In the genomic region with DNA sequence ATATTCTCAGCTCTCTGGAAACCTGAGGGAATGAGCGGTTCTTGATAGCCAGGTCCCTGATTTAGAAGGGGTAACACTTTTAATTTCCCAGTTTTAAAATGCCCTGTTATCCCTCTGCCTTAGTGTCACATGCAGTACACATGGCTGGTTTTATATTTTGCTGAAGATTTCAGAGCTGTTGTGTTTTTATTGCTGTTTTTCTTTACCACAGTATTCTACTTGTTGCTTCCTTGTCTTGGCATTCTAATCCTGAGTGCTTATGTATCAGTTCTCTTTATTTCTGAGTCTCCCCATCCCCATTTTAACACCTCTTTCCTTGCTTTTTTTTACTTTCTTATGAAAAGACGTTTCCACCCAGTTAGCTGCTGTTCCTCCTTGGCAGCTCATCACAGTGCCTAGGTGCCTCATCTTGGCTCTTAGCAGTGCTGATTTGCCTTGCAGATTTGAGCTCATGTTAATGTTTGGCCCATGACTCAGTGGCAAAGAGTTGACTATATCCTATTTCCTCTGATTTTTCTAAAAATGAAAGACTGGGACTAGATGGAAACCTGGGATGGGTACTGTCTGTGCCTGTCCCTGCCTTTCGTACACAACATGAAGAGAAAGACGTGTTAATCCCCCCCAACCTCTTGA, we compare ENCODE assay signal across 17 cellular contexts. TPM values are rescaled to one million over a fixed set of nuclear protein-coding genes. Genes with fewer than 3 reads are reported as not detected.
DNase-seq lines count a peak whose midpoint lies in the region; ATAC-seq lines count a peak whose summit lies in the region.
"Had no signal": no experiment of that assay in that cellular context is flagged by ENCODE, and none has a peak within 500 bp of the region (broad histone marks: within the 10 kb centered on the region; RNA-seq: fewer than 3 reads in every experiment).

No MANE protein-coding gene starts in this region.

- DNase-seq in activated naive CD4-positive, alpha-beta T cell treated with anti-CD3 and anti-CD28 coated beads for 36 hours: no peak
- no peak for DNase-seq in activated naive CD4-positive, alpha-beta T cell (lab: John Stamatoyannopoulos, UW)
- DNase-seq in T-cell (no peak), SKM-1 (lab: John Stamatoyannopoulos, UW; ENCODE audit: unreplicated experiment) (no peak), NOMO-1 (lab: John Stamatoyannopoulos, UW; ENCODE audit: unreplicated experiment in 2 of 2) (no peak), NOMO-1 treated with dmso at 0.1 percent for 144 hours (lab: John Stamatoyannopoulos, UW; ENCODE audit: unreplicated experiment) (no peak)
- DNase-seq in stimulated activated naive B cell treated with anti-CD40 and anti-IgM and Interleukin-4, amounts not matched to agents 10 μg/mL and 1 μg/mL and 100 μg/mL, for 72 hours: no peak
- DNase-seq: body of pancreas; DMS 273 treated with DMSO at 0.1 percent for 48 hours; effector CD8-positive, alpha-beta T cell; foreskin keratinocyte; MG63; NCI-H2081; NCI-H748 treated with DMSO at 0.1 percent for 48 hours had no signal

- POLR2A ChIA-PET in T-cell (lab: Charles Lee): no interaction called here

- ATAC-seq in T-cell (replicated peaks in 1 of 4): no peak
- no peak for ATAC-seq in stimulated activated naive B cell treated with anti-CD40 and anti-IgM and Interleukin-4, amounts not matched to agents 10 μg/mL and 1 μg/mL and 100 μg/mL, for 72 hours (replicated peaks)
- ATAC-seq: body of pancreas, foreskin keratinocyte, Right ventricle myocardium inferior had no signal

- no peaks in the 10 kb centered on the region for H3K9me3 Mint-ChIP-seq in activated naive CD4-positive, alpha-beta T cell treated with anti-CD3 and anti-CD28 coated beads for 36 hours
- no peaks in the 10 kb centered on the region for H3K9me3 Mint-ChIP-seq in T-cell
- no peaks in the 10 kb centered on the region for H3K9me3 Mint-ChIP-seq in dendritic cell treated with granulocyte-macrophage colony-stimulating factor and Interleukin-4, amounts not matched to agents 40 ng/mL and 50 ng/mL, for 4 days
- no peaks in the 10 kb centered on the region for H3K9me3 Mint-ChIP-seq in stimulated activated naive B cell treated with anti-CD40 and anti-IgM and Interleukin-4, amounts not matched to agents 10 μg/mL and 1 μg/mL and 100 μg/mL, for 72 hours

- H3K4me1 Mint-ChIP-seq in activated naive CD4-positive, alpha-beta T cell treated with anti-CD3 and anti-CD28 coated beads for 36 hours (ENCODE audit: low read depth): peaks cover 60% of the 10 kb centered on the region
- peaks cover 66 to 81% (median 69%) of the 10 kb centered on the region in 3 donors for H3K4me1 Mint-ChIP-seq in T-cell
- peaks cover 64% of the 10 kb centered on the region for H3K4me1 Mint-ChIP-seq in dendritic cell treated with granulocyte-macrophage colony-stimulating factor and Interleukin-4, amounts not matched to agents 40 ng/mL and 50 ng/mL, for 4 days (ENCODE audit: low read depth)
- H3K4me1 Mint-ChIP-seq in stimulated activated naive B cell treated with anti-CD40 and anti-IgM and Interleukin-4, amounts not matched to agents 10 μg/mL and 1 μg/mL and 100 μg/mL, for 72 hours: peaks cover 22 to 44% of the 10 kb centered on the region in 2 donors

- H3K36me3 Mint-ChIP-seq in activated naive CD4-positive, alpha-beta T cell treated with anti-CD3 and anti-CD28 coated beads for 36 hours (ENCODE audit: low read depth): peaks cover 42% of the 10 kb centered on the region
- peaks cover 35% of the 10 kb centered on the region for H3K36me3 Mint-ChIP-seq in T-cell
- H3K36me3 Mint-ChIP-seq in dendritic cell treated with granulocyte-macrophage colony-stimulating factor and Interleukin-4, amounts not matched to agents 40 ng/mL and 50 ng/mL, for 4 days (ENCODE audit: low read depth): peaks cover 74% of the 10 kb centered on the region
- H3K36me3 Mint-ChIP-seq in stimulated activated naive B cell treated with anti-CD40 and anti-IgM and Interleukin-4, amounts not matched to agents 10 μg/mL and 1 μg/mL and 100 μg/mL, for 72 hours: peaks cover 23 to 51% of the 10 kb centered on the region in 2 donors

- H3K27me3 Mint-ChIP-seq in activated naive CD4-positive, alpha-beta T cell treated with anti-CD3 and anti-CD28 coated beads for 36 hours (ENCODE audit: low read depth): no peaks in the 10 kb centered on the region
- no peaks in the 10 kb centered on the region for H3K27me3 Mint-ChIP-seq in T-cell
- no peaks in the 10 kb centered on the region for H3K27me3 Mint-ChIP-seq in dendritic cell treated with granulocyte-macrophage colony-stimulating factor and Interleukin-4, amounts not matched to agents 40 ng/mL and 50 ng/mL, for 4 days
- no peaks in the 10 kb centered on the region for H3K27me3 Mint-ChIP-seq in stimulated activated naive B cell treated with anti-CD40 and anti-IgM and Interleukin-4, amounts not matched to agents 10 μg/mL and 1 μg/mL and 100 μg/mL, for 72 hours

- CTCF ChIA-PET in activated naive CD4-positive, alpha-beta T cell treated with anti-CD3 and anti-CD28 coated beads for 36 hours (lab: Charles Lee): interaction anchor here (0.9 to 1.8 kb wide), 3 partner anchors 9 to 16 kb away, joined by 3 to 5 read pairs (median 4); no protein-coding TSS in a partner anchor
- CTCF ChIA-PET in T-cell (lab: Charles Lee): interaction anchor here (0.5 to 2.2 kb wide), 6 partner anchors 14 to 1192 kb away, joined by 3 to 11 read pairs (median 3); a partner anchor contains a TSS

- intact Hi-C loops in activated naive CD4-positive, alpha-beta T cell treated with anti-CD3 and anti-CD28 coated beads for 36 hours (cut with micrococcal nuclease): loop anchor here (5.0 to 10.0 kb wide), 2 partner anchors 582 to 1495 kb away; a partner anchor contains a TSS
- intact Hi-C loops in dendritic cell treated with granulocyte-macrophage colony-stimulating factor and Interleukin-4, amounts not matched to agents 40 ng/mL and 50 ng/mL, for 4 days (cut with micrococcal nuclease): no loop called here

- H3K4me3 Mint-ChIP-seq in activated naive CD4-positive, alpha-beta T cell treated with anti-CD3 and anti-CD28 coated beads for 36 hours: peak overlapping the region; percentile 2
- H3K4me3 Mint-ChIP-seq in T-cell: peak overlapping the region; percentile 65 to 92 (median 72)
- no peak overlapping the region for H3K4me3 Mint-ChIP-seq in dendritic cell treated with granulocyte-macrophage colony-stimulating factor and Interleukin-4, amounts not matched to agents 40 ng/mL and 50 ng/mL, for 4 days
- H3K4me3 Mint-ChIP-seq in stimulated activated naive B cell treated with anti-CD40 and anti-IgM and Interleukin-4, amounts not matched to agents 10 μg/mL and 1 μg/mL and 100 μg/mL, for 72 hours: no peak overlapping the region

- no peak overlapping the region for H3K27ac Mint-ChIP-seq in activated naive CD4-positive, alpha-beta T cell treated with anti-CD3 and anti-CD28 coated beads for 36 hours
- H3K27ac Mint-ChIP-seq in T-cell: peak overlapping the region; percentile 90 to 94
- peak overlapping the region; percentile 26 for H3K27ac Mint-ChIP-seq in dendritic cell treated with granulocyte-macrophage colony-stimulating factor and Interleukin-4, amounts not matched to agents 40 ng/mL and 50 ng/mL, for 4 days
- H3K27ac Mint-ChIP-seq in stimulated activated naive B cell treated with anti-CD40 and anti-IgM and Interleukin-4, amounts not matched to agents 10 μg/mL and 1 μg/mL and 100 μg/mL, for 72 hours: peak overlapping the region; percentile 16

RNA-seq across cellular contexts. Expression of a gene that starts 3.7 kb away (rescaled TPM):
- total RNA-seq in activated naive CD4-positive, alpha-beta T cell treated with anti-CD3 and anti-CD28 coated beads for 36 hours: 10 to 100 TPM; 34.0 to 35.1 TPM
- total RNA-seq in T-cell: 10 to 100 TPM; 66.9 to 90.2 (median 83.0) TPM

RNA-seq across cellular contexts. Expression of a gene that starts 3.8 kb away (rescaled TPM):
- total RNA-seq in activated naive CD4-positive, alpha-beta T cell treated with anti-CD3 and anti-CD28 coated beads for 36 hours: 1 to 10 TPM; 4.0 to 7.7 TPM
- total RNA-seq in T-cell: 10 to 100 TPM in 2 of 5 donors, 1 to 10 TPM in 3; 6.9 to 11.1 (median 9.7) TPM

RNA-seq across cellular contexts. Expression of a gene that starts 21.7 kb away (rescaled TPM):
- total RNA-seq in activated naive CD4-positive, alpha-beta T cell treated with anti-CD3 and anti-CD28 coated beads for 36 hours: not detected
- total RNA-seq in T-cell: not detected
- total RNA-seq: foreskin keratinocyte, Right ventricle myocardium inferior, thoracic aorta had no signal

Comparison
In these comparisons a context has a peak if more than half of its experiments do, and no peak if none do; other contexts are left out.
1. H3K4me3 Mint-ChIP-seq: peak in activated naive CD4-positive, alpha-beta T cell treated with anti-CD3 and anti-CD28 coated beads for 36 hours (single experiment) and T-cell (3 of 3); none in dendritic cell treated with granulocyte-macrophage colony-stimulating factor and Interleukin-4, amounts not matched to agents 40 ng/mL and 50 ng/mL, for 4 days (single experiment) and stimulated activated naive B cell treated with anti-CD40 and anti-IgM and Interleukin-4, amounts not matched to agents 10 μg/mL and 1 μg/mL and 100 μg/mL, for 72 hours (0 of 2).